23 cellular contexts compared by ENCODE assay signal in the genomic region with DNA sequence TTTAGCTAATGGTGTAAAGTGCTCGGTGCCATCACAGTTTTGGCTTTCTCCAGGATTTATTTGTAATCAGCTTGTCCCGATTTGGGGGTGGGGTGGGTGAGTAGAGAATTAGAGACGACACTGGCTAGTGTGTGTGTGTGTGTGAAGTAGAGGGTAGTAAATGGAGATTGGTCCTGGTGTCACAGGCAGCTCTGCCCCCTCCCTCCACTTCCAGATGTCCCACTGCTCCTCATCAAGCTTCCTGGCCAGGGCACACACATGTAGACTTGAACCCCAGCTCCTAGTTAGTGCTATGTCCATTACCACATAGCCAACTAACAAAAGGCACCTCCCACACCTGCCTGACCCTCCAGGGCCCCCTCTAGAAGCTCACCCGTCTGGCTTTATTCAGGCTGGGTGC. TPM values are rescaled to one million over a fixed set of nuclear protein-coding genes. Genes with fewer than 3 reads are reported as not detected.
A peak's percentile ranks its signal among the peaks of the same experiment; 100 is the strongest.
DNase-seq lines count a peak whose midpoint lies in the region; ATAC-seq, FAIRE-seq and TF ChIP-seq lines count a peak whose summit lies in the region.
"Had no signal": no experiment of that assay in that cellular context is flagged by ENCODE, and none has a peak within 500 bp of the region (broad histone marks: within the 10 kb centered on the region; RNA-seq: fewer than 3 reads in every experiment).

No MANE protein-coding gene starts in this region.

- no TSS peak for BruUV-seq in IMR-90 (replicated peaks; lab: Mats Ljungman, UMichigan)

- in situ Hi-C loops in IMR-90 (cut with MboI; ENCODE audit: low sequenced_read_pairs): loop anchor here (5.0 kb wide), 1 partner anchor 101 kb away; no protein-coding TSS in a partner anchor

- no peak for TF ChIP-seq CTCF in A549 (IDR thresholded peaks at IDR 0.05)
- no peak for TF ChIP-seq CTCF in IMR-90 (conservative IDR thresholded peaks at IDR 0.05; ENCODE audit: low read depth, low read length)
- TF ChIP-seq CTCF in chondrocyte (IDR thresholded peaks at IDR 0.05): no peak
- TF ChIP-seq CTCF in mesothelial cell of epicardium (IDR thresholded peaks at IDR 0.05; ENCODE audit: unreplicated experiment): no peak

- WGBS in A549 (ENCODE audit: missing lambda C conversion rate): 4% methylated on average over 4 of the region's 4 CpGs
- WGBS in IMR-90 (ENCODE audit: extremely low coverage in 2 of 2, insufficient read length in 1 of 2), 2 experiments: no CpG with 5 or more reads among the region's 4 CpGs

- TF ChIP-seq POLR2A in A549 (IDR thresholded peaks at IDR 0.05; ENCODE audit: low read length) (no peak), IMR-90 (IDR thresholded peaks at IDR 0.05; ENCODE audit: low read depth, low read length) (no peak)

- H3K14ac ChIP-seq in IMR-90 (replicated peaks; ENCODE audit: low read depth, low read length): peak overlapping the region; percentile 20

- H3K4me3 ChIP-seq in A549: peak overlapping the region; percentile 96
- H3K4me3 ChIP-seq in IMR-90 (ENCODE audit: insufficient read depth, low read depth, low read length): no peak overlapping the region
- peak overlapping the region; percentile 85 for H3K4me3 ChIP-seq in iPS-15b (ENCODE audit: low read depth, low read length)
- H3K4me3 ChIP-seq: SJSA1 had no signal

- H4K5ac ChIP-seq in IMR-90 (ENCODE audit: low read depth, low read length): no peak overlapping the region

- no peak overlapping the region; the same call in 1 of the 2 replicates for H2BK20ac ChIP-seq in IMR-90 (ENCODE audit: low read depth, low read length)

- CTCF ChIA-PET in A549 (lab: Yijun Ruan, JAX) (interaction anchor here (0.6 to 10.6 kb wide), 23 partner anchors 7 to 288 kb away, joined by 3 to 188 read pairs (median 7); a partner anchor contains a TSS), IMR-90 (lab: Yijun Ruan, JAX) (interaction anchor here (0.6 to 1.6 kb wide), 5 partner anchors 44 to 106 kb away, joined by 3 to 7 read pairs (median 3); a partner anchor contains a TSS)

- H3K27ac Mint-ChIP-seq in chondrocyte (ENCODE audit: unreplicated experiment) (peak overlapping the region; percentile 54), mesothelial cell of epicardium (no peak overlapping the region)
- H3K27ac Mint-ChIP-seq: activated CD4-positive, alpha-beta T cell treated with anti-CD3 and anti-CD28 coated beads, Interleukin-2, amount 10 ng/mL, durations not matched to agents 24 days and 14 days had no signal

- peak overlapping the region; percentile 47 for H2BK5ac ChIP-seq in IMR-90 (ENCODE audit: low read depth, low read length, poor library complexity, severe bottlenecking)

- no peak overlapping the region for H2BK15ac ChIP-seq in IMR-90 (ENCODE audit: low read depth, low read length)

- H3K4me1 Mint-ChIP-seq in chondrocyte (ENCODE audit: low read depth): peaks cover 75% of the 10 kb centered on the region
- peaks cover 67% of the 10 kb centered on the region for H3K4me1 Mint-ChIP-seq in mesothelial cell of epicardium

- DNase-seq in A549 (ENCODE audit: low read depth in 1 of 2, low spot score in 1 of 2) (no peak), IMR-90 (no peak), chondrocyte (ENCODE audit: low spot score) (no peak), NCI-H146 (lab: John Stamatoyannopoulos, UW) (no peak), mesothelial cell of epicardium (ENCODE audit: low spot score in 2 of 2, unreplicated experiment in 2 of 2) (no peak)
- DNase-seq: activated naive CD4-positive, alpha-beta T cell treated with anti-CD3 and anti-CD28 coated beads, Interleukin-2, amount 50 U/mL, for 16 hours; activated T-cell treated with anti-CD3 and anti-CD28 coated beads for 4 hours; effector CD4-positive, alpha-beta T cell; Kasumi-1; left colon; NCI-H1417 treated with DMSO at 0.1 percent for 48 hours; NCI-H446; stimulated activated CD4-positive, alpha-beta T cell treated with anti-CD3 and anti-CD28 coated beads, Interleukin-12 subunit alpha, Interleukin-12 subunit beta, amount 100 ng/mL, for 4 hours; stimulated activated naive CD4-positive, alpha-beta T cell; T1000 had no signal

- H4K20me1 ChIP-seq in IMR-90 (ENCODE audit: insufficient read depth, low read length): peaks cover 30% of the 10 kb centered on the region

- H3K4me1 ChIP-seq in A549 (peaks cover 71% of the 10 kb centered on the region), IMR-90 (ENCODE audit: control insufficient read depth, insufficient read depth, low read length) (peaks cover 49% of the 10 kb centered on the region), iPS-15b (ENCODE audit: control insufficient read depth, insufficient read depth, low read length) (peaks cover 39% of the 10 kb centered on the region)

- peak overlapping the region; percentile 52; the same call in 1 of the 2 replicates for H3K4ac ChIP-seq in IMR-90 (ENCODE audit: low read depth, low read length)

- ATAC-seq in A549: no peak
- no peak for ATAC-seq in IMR-90 (ENCODE audit: low read depth)
- no peak for ATAC-seq in GM21576 (IDR thresholded peaks at IDR 0.05; ENCODE audit: unreplicated experiment)
- ATAC-seq in HG02642 (IDR thresholded peaks at IDR 0.05; ENCODE audit: poor library complexity, unreplicated experiment): no peak

- dilution Hi-C loops in IMR-90 (cut with HindIII; ENCODE audit: low sequenced_read_pairs, unreplicated experiment): no loop called here

- H3K36me3 ChIP-seq in IMR-90 (ENCODE audit: control insufficient read depth, insufficient read depth, low read length): peaks cover 15% of the 10 kb centered on the region; the same call in 1 of the 2 replicates
- peaks cover 6% of the 10 kb centered on the region for H3K36me3 ChIP-seq in iPS-15b (ENCODE audit: control insufficient read depth, insufficient read depth, low read length)

- H3K27me3 ChIP-seq in IMR-90 (ENCODE audit: control insufficient read depth, insufficient read depth, low read length) (no peaks in the 10 kb centered on the region), iPS-15b (ENCODE audit: control insufficient read depth, insufficient read depth, low read length) (peaks cover 3% of the 10 kb centered on the region)

- peaks cover 21 to 66% of the 10 kb centered on the region in 2 experiments; a peak in 3 of 4 replicates for H3K79me1 ChIP-seq in IMR-90 (ENCODE audit: low read depth in 1 of 2, low read length in 2 of 2)

- H4K8ac ChIP-seq in IMR-90 (ENCODE audit: low read depth in 2 of 2, low read length in 2 of 2): 0 out of 4 replicates have a peak overlapping the region, but pooled peaks of 1 of the 2 experiments have one; percentile 26

- H2BK120ac ChIP-seq in IMR-90 (ENCODE audit: low read depth, low read length): no peak overlapping the region

- no peak for FAIRE-seq in A549 (lab: Jason Lieb, UNC)

- H3K56ac ChIP-seq in IMR-90 (ENCODE audit: extremely low read depth, insufficient read depth, low read length): no peak overlapping the region

- H3K4me3 Mint-ChIP-seq in chondrocyte (ENCODE audit: unreplicated experiment) (peak overlapping the region; percentile 83), mesothelial cell of epicardium (no peak overlapping the region)
- H3K4me3 Mint-ChIP-seq: activated CD4-positive, alpha-beta T cell treated with anti-CD3 and anti-CD28 coated beads, Interleukin-2, amount 10 ng/mL, durations not matched to agents 24 days and 14 days had no signal

- H3K9ac ChIP-seq in IMR-90 (ENCODE audit: low read depth, low read length) (0 out of 2 replicates have a peak overlapping the region, but pooled peaks have one; percentile 9), iPS-15b (ENCODE audit: low read depth, low read length) (no peak overlapping the region)
- H3K9ac ChIP-seq: parathyroid adenoma had no signal

- no peak for TF ChIP-seq EP300 in A549 (IDR thresholded peaks at IDR 0.05)

- H3K4me2 ChIP-seq in A549 (peak overlapping the region; percentile 99), IMR-90 (ENCODE audit: low read depth, low read length) (peak overlapping the region; percentile 85)

- H3K18ac ChIP-seq in IMR-90 (ENCODE audit: low read depth, low read length): no peak overlapping the region

- POLR2A ChIA-PET in A549 (lab: Yijun Ruan, JAX): interaction anchor here (0.6 kb wide), 1 partner anchor 39 kb away, joined by 6 read pairs; no protein-coding TSS in a partner anchor
- POLR2A ChIA-PET in IMR-90 (lab: Charles Lee; ENCODE audit: unreplicated experiment): interaction anchor here (0.5 to 1.0 kb wide), 3 partner anchors 27 to 303 kb away, joined by 3 to 10 read pairs (median 4); a partner anchor contains a TSS

- H2AFZ ChIP-seq in IMR-90 (replicated peaks; ENCODE audit: low read length, poor library complexity): no peak overlapping the region
- H2AFZ ChIP-seq: parathyroid adenoma had no signal

- H3K27me3 Mint-ChIP-seq in chondrocyte (ENCODE audit: low read depth) (no peaks in the 10 kb centered on the region), mesothelial cell of epicardium (ENCODE audit: low read depth) (peaks cover 32% of the 10 kb centered on the region)

- peak overlapping the region; percentile 100 for H3K27ac ChIP-seq in A549
- peak overlapping the region; percentile 8; the same call in 1 of the 2 replicates for H3K27ac ChIP-seq in IMR-90 (ENCODE audit: insufficient read depth, low read length)
- H3K27ac ChIP-seq: HL-60, parathyroid adenoma, SJSA1 had no signal

- no peaks in the 10 kb centered on the region for H3K9me3 Mint-ChIP-seq in chondrocyte (ENCODE audit: low read depth)
- no peaks in the 10 kb centered on the region for H3K9me3 Mint-ChIP-seq in mesothelial cell of epicardium
- H3K9me3 Mint-ChIP-seq: activated CD4-positive, alpha-beta T cell treated with anti-CD3 and anti-CD28 coated beads, Interleukin-2, amount 10 ng/mL, durations not matched to agents 24 days and 14 days had no signal

- no peak for TF ChIP-seq RAD21 in A549 (conservative IDR thresholded peaks at IDR 0.05 in 1 of 2, IDR thresholded peaks at IDR 0.05 in 1 of 2)
- TF ChIP-seq RAD21 in IMR-90 (IDR thresholded peaks at IDR 0.05; ENCODE audit: low read length): no peak

- H3K36me3 Mint-ChIP-seq in chondrocyte (ENCODE audit: low read depth) (peaks cover 4% of the 10 kb centered on the region), mesothelial cell of epicardium (no peaks in the 10 kb centered on the region)

- H3K23ac ChIP-seq in IMR-90 (ENCODE audit: low read depth, low read length): peak overlapping the region; percentile 86

- H3K9me3 ChIP-seq in A549: no peaks in the 10 kb centered on the region
- H3K9me3 ChIP-seq in IMR-90 (ENCODE audit: control insufficient read depth, insufficient read depth, low read length): no peaks in the 10 kb centered on the region
- no peaks in the 10 kb centered on the region for H3K9me3 ChIP-seq in iPS-15b (ENCODE audit: control insufficient read depth, insufficient read depth, low read length)
- H3K9me3 ChIP-seq: SJSA1 had no signal

- intact Hi-C loops in IMR-90 (cut with micrococcal nuclease): loop anchor here (1.0 to 2.0 kb wide), 3 partner anchors 30 to 101 kb away; no protein-coding TSS in a partner anchor

- peak overlapping the region; percentile 44 for H2AK5ac ChIP-seq in IMR-90 (ENCODE audit: low read depth, low read length)

- no peak overlapping the region for H4K91ac ChIP-seq in IMR-90 (ENCODE audit: insufficient read depth, low read depth, low read length)

- peaks cover 22% of the 10 kb centered on the region for H3K9me1 ChIP-seq in IMR-90 (ENCODE audit: insufficient read depth, low read length)

- H2AK9ac ChIP-seq in IMR-90 (replicated peaks; ENCODE audit: low read depth, low read length, poor library complexity): no peak overlapping the region

RNA-seq across cellular contexts. Expression of a gene that starts 3.2 kb away (rescaled TPM):
- polyA plus RNA-seq in A549 (2011; rRNA removed) (113 and 134 TPM in 2 replicates), A549 (2017; fragmentation: RNase III; extraction: RNeasy Plus Mini Kit Qiagen cat#74134 plus additional on column Dnase treatment) (68.5 to 86.3 TPM (median 73.9 TPM) in 3 replicates), IMR-90 (2012; rRNA removed) (63.3 and 76.8 TPM in 2 replicates)
- 109 and 152 TPM in 2 replicates for polyA plus RNA-seq in A549 (2012; cell fraction: cytosol; rRNA removed)
- polyA plus RNA-seq in A549 (2012; cell fraction: nucleus; rRNA removed): 100 and 141 TPM in 2 replicates
- polyA minus RNA-seq in A549 (2011; rRNA and poly(A)+ RNA removed): 61.4 and 69.2 TPM in 2 replicates
- total RNA-seq in IMR-90 (2012; rRNA removed) (68.6 and 91.6 TPM in 2 replicates), chondrocyte (56.5 to 76.5 TPM (median 72.1 TPM) in 3 replicates), mesothelial cell of epicardium (27.9 to 29.3 TPM (median 28.7 TPM) in 3 replicates)
- polyA plus RNA-seq in IMR-90 (2012; cell fraction: cytosol; rRNA removed): 157 and 222 TPM in 2 replicates
- 65.3 and 116 TPM in 2 replicates for polyA plus RNA-seq in IMR-90 (2012; cell fraction: nucleus; rRNA removed; ENCODE audit: low replicate concordance)

RNA-seq across cellular contexts. Expression of a gene that starts 16.0 kb away (rescaled TPM):
- 0.27 and 0.36 TPM in 2 replicates for polyA plus RNA-seq in A549 (2011; rRNA removed)
- polyA plus RNA-seq in A549 (2012; cell fraction: cytosol; rRNA removed): 0.94 and 1.0 TPM in 2 replicates
- polyA plus RNA-seq in A549 (2012; cell fraction: nucleus; rRNA removed): 1.5 and 1.8 TPM in 2 replicates
- 0.98 to 1.2 TPM (median 1.0 TPM) in 3 replicates for polyA plus RNA-seq in A549 (2017; fragmentation: RNase III; extraction: RNeasy Plus Mini Kit Qiagen cat#74134 plus additional on column Dnase treatment)
- 0.33 and 0.83 TPM in 2 replicates for polyA minus RNA-seq in A549 (2011; rRNA and poly(A)+ RNA removed)
- total RNA-seq in IMR-90 (2012; rRNA removed): 11.1 and 11.7 TPM in 2 replicates
- 7.3 and 8.2 TPM in 2 replicates for polyA plus RNA-seq in IMR-90 (2012; rRNA removed)
- polyA plus RNA-seq in IMR-90 (2012; cell fraction: cytosol; rRNA removed): 7.3 and 9.8 TPM in 2 replicates
- 1.8 and 6.6 TPM in 2 replicates for polyA plus RNA-seq in IMR-90 (2012; cell fraction: nucleus; rRNA removed; ENCODE audit: low replicate concordance)
- total RNA-seq in chondrocyte: 15.2 to 39.1 TPM (median 38.1 TPM) in 3 replicates
- 3.3 to 4.3 TPM (median 3.4 TPM) in 3 replicates for total RNA-seq in mesothelial cell of epicardium
- total RNA-seq: activated CD4-positive, alpha-beta T cell treated with anti-CD3 and anti-CD28 coated beads, Interleukin-2, amount 10 ng/mL, durations not matched to agents 24 days and 14 days had no signal

RNA-seq across cellular contexts. Expression of a gene that starts 36.4 kb away (rescaled TPM):
- polyA plus RNA-seq in A549 (2011; rRNA removed) (not detected in 2 replicates), A549 (2017; fragmentation: RNase III; extraction: RNeasy Plus Mini Kit Qiagen cat#74134 plus additional on column Dnase treatment) (not detected in 3 replicates), IMR-90 (2012; rRNA removed) (not detected in 2 replicates)
- polyA plus RNA-seq in A549 (2012; cell fraction: cytosol; rRNA removed): not detected in 2 replicates
- not detected in 2 replicates for polyA plus RNA-seq in A549 (2012; cell fraction: nucleus; rRNA removed)
- 0.15 TPM in 1 of 2 replicates, not detected in the other for polyA minus RNA-seq in A549 (2011; rRNA and poly(A)+ RNA removed)
- total RNA-seq in IMR-90 (2012; rRNA removed) (not detected in 2 replicates), chondrocyte (not detected in 3 replicates), mesothelial cell of epicardium (11.9 to 12.9 TPM (median 12.7 TPM) in 3 replicates)
- polyA plus RNA-seq in IMR-90 (2012; cell fraction: cytosol; rRNA removed): not detected in 2 replicates
- polyA plus RNA-seq in IMR-90 (2012; cell fraction: nucleus; rRNA removed; ENCODE audit: low replicate concordance): 0.07 TPM in 1 of 2 replicates, not detected in the other
- total RNA-seq: activated CD4-positive, alpha-beta T cell treated with anti-CD3 and anti-CD28 coated beads, Interleukin-2, amount 10 ng/mL, durations not matched to agents 24 days and 14 days; cardiac septum; SJSA1 had no signal

Comparison
In these comparisons a context has a peak if more than half of its experiments do, and no peak if none do; other contexts are left out.
1. RNA of a gene that starts 36.4 kb away (total RNA-seq): 11.9 to 12.9 TPM in mesothelial cell of epicardium; not detected in IMR-90 and not detected in chondrocyte; every median in the first group is over 10 times any median in the second.